In genomic region chr3:143677420-143677819, GRCh38 we compare ENCODE assay signal across 29 cellular contexts.
"Had no signal": no experiment of that assay in that cellular context is flagged by ENCODE, and none has a peak within 500 bp of the region (broad histone marks: within the 10 kb centered on the region; RNA-seq: fewer than 3 reads in every experiment).

No MANE protein-coding gene starts in this region.

- H3K79me2 ChIP-seq: parathyroid adenoma had no signal

- H3K4me2 ChIP-seq: neural progenitor cell, smooth muscle cell had no signal

- ATAC-seq: naive thymus-derived CD4-positive, alpha-beta T cell; natural killer cell; psoas muscle; right cardiac atrium; sciatic nerve; stimulated activated memory B cell treated with anti-CD40 and anti-IgM and Interleukin-4, amounts not matched to agents 10 μg/mL and 1 μg/mL and 100 μg/mL, for 72 hours; stimulated activated naive CD8-positive, alpha-beta T cell treated with anti-CD3 and anti-CD28 coated beads, Interleukin-15, amount 100 ng/mL, for 72 hours; stimulated activated naive CD8-positive, alpha-beta T cell treated with anti-CD3 and anti-CD28 coated beads, Interleukin-15, Interleukin-2, amounts not matched to agents 100 U/mL and 50 U/mL, for 24 hours had no signal

- DNase-seq: naive thymus-derived CD4-positive, alpha-beta T cell; natural killer cell; occipital lobe; ovary; posterior cingulate gyrus; psoas muscle; right cardiac atrium; spleen; stimulated activated CD4-positive, alpha-beta T cell treated with anti-CD3 and anti-CD28 coated beads, Interleukin-12 subunit alpha, Interleukin-12 subunit beta, amount 100 ng/mL, for 4 hours; stimulated activated CD4-positive, alpha-beta T cell treated with anti-CD3 and anti-CD28 coated beads, Interleukin-1b, Interleukin-23, amount 100 ng/mL, for 48 hours; stimulated activated CD4-positive, alpha-beta T cell treated with anti-CD3 and anti-CD28 coated beads, Interleukin-4, amount 100 ng/mL, for 1 hour; stimulated activated CD4-positive, alpha-beta T cell treated with anti-CD3 and anti-CD28 coated beads, Interleukin-4, amount 100 ng/mL, for 4 hours; stimulated activated CD8-positive, alpha-beta memory T cell treated with anti-CD3 and anti-CD28 coated beads, Interleukin-4, amount 100 ng/mL, for 48 hours; stimulated activated naive CD4-positive, alpha-beta T cell; stimulated activated naive CD8-positive, alpha-beta T cell treated with anti-CD3 and anti-CD28 coated beads, Interleukin-15, amount 100 ng/mL, for 72 hours; stimulated activated naive CD8-positive, alpha-beta T cell treated with anti-CD3 and anti-CD28 coated beads, Interleukin-15, Interleukin-2, amounts not matched to agents 100 U/mL and 50 U/mL, for 24 hours; substantia nigra; testis; tibial artery; transverse colon had no signal

- H3K9ac ChIP-seq: neural progenitor cell, parathyroid adenoma had no signal

- H3K27me3 ChIP-seq: neural progenitor cell, ovary, spleen, suprapubic skin, testis, tibial artery, transverse colon, vagina had no signal

- H3K9me3 ChIP-seq: ovary, psoas muscle, spleen, suprapubic skin, testis, tibial artery, transverse colon, vagina had no signal

- H2AFZ ChIP-seq: neural progenitor cell, parathyroid adenoma had no signal

- FAIRE-seq: urothelium cell line had no signal

- H3K4me1 ChIP-seq: neural progenitor cell, parathyroid adenoma, psoas muscle, suprapubic skin, testis, vagina had no signal

- H3K27ac ChIP-seq: neural progenitor cell, ovary, parathyroid adenoma, psoas muscle, skin epidermis, spleen, suprapubic skin, testis, tibial artery, transverse colon, vagina had no signal

- H3K36me3 ChIP-seq: neural progenitor cell, ovary, spleen, suprapubic skin, tibial artery, transverse colon, vagina had no signal

- H3K4me3 ChIP-seq: neural progenitor cell, ovary, psoas muscle, skin epidermis, smooth muscle cell, spleen, suprapubic skin, testis, tibial artery, transverse colon, vagina had no signal
